14 cellular contexts compared by ENCODE assay signal in genomic region chr11:119537641-119538253, GRCh38.
DNase-seq lines count a peak whose midpoint lies in the region; ATAC-seq and TF ChIP-seq lines count a peak whose summit lies in the region.
"Had no signal": no experiment of that assay in that cellular context is flagged by ENCODE, and none has a peak within 500 bp of the region (broad histone marks: within the 10 kb centered on the region; RNA-seq: fewer than 3 reads in every experiment).

No MANE protein-coding gene starts in this region.

- POLR2A ChIA-PET in CD8-positive, alpha-beta T cell (lab: Charles Lee), result no interaction called here
- POLR2A ChIA-PET in activated CD4-positive, alpha-beta memory T cell treated with anti-CD3 and anti-CD28 coated beads for 36 hours (lab: Charles Lee), result no interaction called here

- H3K4me1 ChIP-seq in CD8-positive, alpha-beta T cell (ENCODE audit: insufficient read depth, low read length), result no peaks in the 10 kb centered on the region

- H3K36me3 ChIP-seq in CD8-positive, alpha-beta T cell (ENCODE audit: insufficient read depth, low read length), result no peaks in the 10 kb centered on the region

- no peak overlapping the region for H3K4me3 ChIP-seq in CD8-positive, alpha-beta T cell (ENCODE audit: low read depth, low read length)

- peak; percentile 31 to 55 for DNase-seq in NOMO-1 (lab: John Stamatoyannopoulos, UW; ENCODE audit: unreplicated experiment in 2 of 2)
- no peak for DNase-seq in NOMO-1 treated with dmso at 0.1 percent for 144 hours (lab: John Stamatoyannopoulos, UW; ENCODE audit: unreplicated experiment)
- DNase-seq in NCI-H510A treated with DMSO at 0.1 percent for 48 hours (lab: John Stamatoyannopoulos, UW), result peak; percentile 63
- DNase-seq in glutamatergic neuron, result no peak
- no peak for DNase-seq in CD8-positive, alpha-beta T cell
- no peak for DNase-seq in activated CD4-positive, alpha-beta memory T cell treated with anti-CD3 and anti-CD28 coated beads for 36 hours
- no peak for DNase-seq in midbrain (lab: John Stamatoyannopoulos, UW)
- DNase-seq: AML-193; CD4-positive, alpha-beta memory T cell; KBM-7; NCI-H2081; NCI-H226; NCI-H69; SIG-M5 had no signal

- no peak overlapping the region for H3K4me3 Mint-ChIP-seq in glutamatergic neuron (ENCODE audit: unreplicated experiment)
- H3K4me3 Mint-ChIP-seq in CD8-positive, alpha-beta T cell, result no peak overlapping the region
- no peak overlapping the region for H3K4me3 Mint-ChIP-seq in activated CD4-positive, alpha-beta memory T cell treated with anti-CD3 and anti-CD28 coated beads for 36 hours
- H3K4me3 Mint-ChIP-seq: CD4-positive, alpha-beta memory T cell had no signal

- H3K4me1 Mint-ChIP-seq in glutamatergic neuron (ENCODE audit: low read depth, unreplicated experiment), result no peaks in the 10 kb centered on the region
- H3K4me1 Mint-ChIP-seq in CD8-positive, alpha-beta T cell (ENCODE audit: low read depth), result no peaks in the 10 kb centered on the region
- no peaks in the 10 kb centered on the region for H3K4me1 Mint-ChIP-seq in activated CD4-positive, alpha-beta memory T cell treated with anti-CD3 and anti-CD28 coated beads for 36 hours (ENCODE audit: low read depth)

- H3K27me3 Mint-ChIP-seq in glutamatergic neuron (ENCODE audit: unreplicated experiment), result peaks cover 8% of the 10 kb centered on the region
- H3K27me3 Mint-ChIP-seq in CD8-positive, alpha-beta T cell (ENCODE audit: low read depth), result peaks cover 38% of the 10 kb centered on the region
- peaks cover 15% of the 10 kb centered on the region for H3K27me3 Mint-ChIP-seq in activated CD4-positive, alpha-beta memory T cell treated with anti-CD3 and anti-CD28 coated beads for 36 hours

- H3K27ac Mint-ChIP-seq in glutamatergic neuron (ENCODE audit: unreplicated experiment), result peak overlapping the region; percentile 23
- H3K27ac Mint-ChIP-seq in CD8-positive, alpha-beta T cell, result no peak overlapping the region
- no peak overlapping the region for H3K27ac Mint-ChIP-seq in activated CD4-positive, alpha-beta memory T cell treated with anti-CD3 and anti-CD28 coated beads for 36 hours
- H3K27ac Mint-ChIP-seq: CD4-positive, alpha-beta memory T cell had no signal

- intact Hi-C loops in CD8-positive, alpha-beta T cell (cut with DNase I, micrococcal nuclease), result no loop called here
- intact Hi-C loops in activated CD4-positive, alpha-beta memory T cell treated with anti-CD3 and anti-CD28 coated beads for 36 hours (cut with micrococcal nuclease), result no loop called here

- H3K27ac ChIP-seq in CD8-positive, alpha-beta T cell (ENCODE audit: low read depth, low read length), result no peak overlapping the region

- CTCF ChIA-PET in CD8-positive, alpha-beta T cell (lab: Charles Lee), result no interaction called here
- CTCF ChIA-PET in activated CD4-positive, alpha-beta memory T cell treated with anti-CD3 and anti-CD28 coated beads for 36 hours (lab: Charles Lee), result no interaction called here

- H3K9me3 ChIP-seq in CD8-positive, alpha-beta T cell (ENCODE audit: low read length), result no peaks in the 10 kb centered on the region

- no peak for TF ChIP-seq CTCF in glutamatergic neuron (IDR thresholded peaks at IDR 0.05; ENCODE audit: partially characterized antibody, unreplicated experiment)
- no peak for TF ChIP-seq CTCF in CD8-positive, alpha-beta T cell (IDR thresholded peaks at IDR 0.05)

- peaks cover 5% of the 10 kb centered on the region for H3K36me3 Mint-ChIP-seq in glutamatergic neuron (ENCODE audit: unreplicated experiment)
- no peaks in the 10 kb centered on the region for H3K36me3 Mint-ChIP-seq in CD8-positive, alpha-beta T cell
- H3K36me3 Mint-ChIP-seq in activated CD4-positive, alpha-beta memory T cell treated with anti-CD3 and anti-CD28 coated beads for 36 hours, result no peaks in the 10 kb centered on the region
- H3K36me3 Mint-ChIP-seq: CD4-positive, alpha-beta memory T cell had no signal

- H3K9me3 Mint-ChIP-seq in glutamatergic neuron (ENCODE audit: unreplicated experiment), result peaks cover 2% of the 10 kb centered on the region
- no peaks in the 10 kb centered on the region for H3K9me3 Mint-ChIP-seq in CD8-positive, alpha-beta T cell
- H3K9me3 Mint-ChIP-seq in activated CD4-positive, alpha-beta memory T cell treated with anti-CD3 and anti-CD28 coated beads for 36 hours, result no peaks in the 10 kb centered on the region
- H3K9me3 Mint-ChIP-seq: CD4-positive, alpha-beta memory T cell had no signal

- ATAC-seq in CD8-positive, alpha-beta T cell, result no peak

- no peaks in the 10 kb centered on the region for H3K27me3 ChIP-seq in CD8-positive, alpha-beta T cell (ENCODE audit: insufficient read depth, low read length)

Comparison
In these comparisons a context has a peak if more than half of its experiments do, and no peak if none do; other contexts are left out.
1. DNase-seq: peak in NOMO-1 (2 of 2) and NCI-H510A treated with DMSO at 0.1 percent for 48 hours (single experiment); none in NOMO-1 treated with dmso at 0.1 percent for 144 hours (single experiment), glutamatergic neuron (single experiment), CD8-positive, alpha-beta T cell (0 of 7), activated CD4-positive, alpha-beta memory T cell treated with anti-CD3 and anti-CD28 coated beads for 36 hours (single experiment) and midbrain (single experiment).